Comparison of ENCODE assay signal across 8 cellular contexts in genomic region chr14:95314609-95315008, GRCh38. TPM values are rescaled to one million over a fixed set of nuclear protein-coding genes. Genes with fewer than 3 reads are reported as not detected.
A peak's percentile ranks its signal among the peaks of the same experiment; 100 is the strongest.
DNase-seq lines count a peak whose midpoint lies in the region; ATAC-seq, FAIRE-seq and TF ChIP-seq lines count a peak whose summit lies in the region.

No MANE protein-coding gene starts in this region.

- H3K36me3 ChIP-seq in bronchial epithelial cell (ENCODE audit: control insufficient read depth, insufficient read depth, low read length) (no peaks in the 10 kb centered on the region), sigmoid colon (no peaks in the 10 kb centered on the region)

- TF ChIP-seq EP300 in sigmoid colon (IDR thresholded peaks at IDR 0.05) = no peak

- peaks cover 0 to 25% (median 19%) of the 10 kb centered on the region in 4 donors for H3K4me1 ChIP-seq in sigmoid colon

- 78 to 84% methylated on average over 6 of the region's 6 CpGs for WGBS in sigmoid colon, 2 donors

- intact Hi-C loops in sigmoid colon (cut with DNase I) = loop anchor here (10.0 kb wide), 1 partner anchor 210 kb away; no protein-coding TSS in a partner anchor

- H3K27me3 ChIP-seq in HL-60 (ENCODE audit: insufficient read depth, poor library complexity, severe bottlenecking) (no peaks in the 10 kb centered on the region), bronchial epithelial cell (ENCODE audit: control insufficient read depth, insufficient read depth, low read length) (no peaks in the 10 kb centered on the region), sigmoid colon (no peaks in the 10 kb centered on the region)

- no peak for TF ChIP-seq CTCF in HL-60 (IDR thresholded peaks at IDR 0.05; ENCODE audit: insufficient read depth, low read length)
- TF ChIP-seq CTCF in bronchial epithelial cell (IDR thresholded peaks at IDR 0.05; ENCODE audit: insufficient read depth, low read length, severe bottlenecking) = no peak
- no peak for TF ChIP-seq CTCF in sigmoid colon (IDR thresholded peaks at IDR 0.05)

- H3K27ac ChIP-seq in HL-60 (replicated peaks) (peak overlapping the region; percentile 61), sigmoid colon (peak overlapping the region; percentile 52 to 66 (median 56))

- DNase-seq in AML-193 (lab: John Stamatoyannopoulos, UW) (peak; percentile 31 to 44), HL-60 (ENCODE audit: low read depth in 1 of 2, low spot score in 1 of 2) (peak; percentile 41 to 62), bronchial epithelial cell (ENCODE audit: low read depth) (peak; percentile 83), sigmoid colon (no peak), NCI-H345 treated with DMSO at 0.1 percent for 48 hours (lab: John Stamatoyannopoulos, UW; ENCODE audit: unreplicated experiment) (no peak), SK-N-DZ (ENCODE audit: low spot score) (no peak)
- no peak for DNase-seq in effector CD4-positive, alpha-beta T cell

- H3K4me3 ChIP-seq in HL-60 (replicated peaks; ENCODE audit: insufficient read depth, low read length) (no peak overlapping the region), bronchial epithelial cell (ENCODE audit: low read depth, low read length) (no peak overlapping the region), sigmoid colon (no peak overlapping the region)

- ATAC-seq in GM19438 (IDR thresholded peaks at IDR 0.05; ENCODE audit: low read depth, unreplicated experiment) = peak; percentile 47

- no peak for TF ChIP-seq POLR2A in sigmoid colon (IDR thresholded peaks at IDR 0.05)

- no peaks in the 10 kb centered on the region for H3K9me3 ChIP-seq in sigmoid colon

- FAIRE-seq in bronchial epithelial cell (lab: Jason Lieb, UNC) = peak; percentile 58

RNA-seq across cellular contexts. Expression of gene CLMN, which starts 5.1 kb away (rescaled TPM):
- 2.2 and 3.9 TPM in 2 replicates for total RNA-seq in bronchial epithelial cell
- 1 to 10 TPM; 3.5 to 9.1 (median 5.1) TPM for total RNA-seq in sigmoid colon
- 10 to 100 TPM; 18.0 to 40.2 (median 20.2) TPM for polyA plus RNA-seq in sigmoid colon
- 3.1 and 3.4 TPM in 2 replicates for polyA plus RNA-seq in SK-N-DZ (2014; cell fraction: cytosol; rRNA removed)
- polyA plus RNA-seq in SK-N-DZ (2014; cell fraction: nucleus; rRNA removed) = 5.3 and 12.1 TPM in 2 replicates

Comparison
In these comparisons a context has a peak if more than half of its experiments do, and no peak if none do; other contexts are left out.
1. DNase-seq: peak in AML-193 (2 of 2), HL-60 (2 of 2) and bronchial epithelial cell (single experiment); none in sigmoid colon (single experiment), NCI-H345 treated with DMSO at 0.1 percent for 48 hours (single experiment), SK-N-DZ (single experiment) and effector CD4-positive, alpha-beta T cell (single experiment).